8 cellular contexts compared by ENCODE assay signal in the genomic region with DNA sequence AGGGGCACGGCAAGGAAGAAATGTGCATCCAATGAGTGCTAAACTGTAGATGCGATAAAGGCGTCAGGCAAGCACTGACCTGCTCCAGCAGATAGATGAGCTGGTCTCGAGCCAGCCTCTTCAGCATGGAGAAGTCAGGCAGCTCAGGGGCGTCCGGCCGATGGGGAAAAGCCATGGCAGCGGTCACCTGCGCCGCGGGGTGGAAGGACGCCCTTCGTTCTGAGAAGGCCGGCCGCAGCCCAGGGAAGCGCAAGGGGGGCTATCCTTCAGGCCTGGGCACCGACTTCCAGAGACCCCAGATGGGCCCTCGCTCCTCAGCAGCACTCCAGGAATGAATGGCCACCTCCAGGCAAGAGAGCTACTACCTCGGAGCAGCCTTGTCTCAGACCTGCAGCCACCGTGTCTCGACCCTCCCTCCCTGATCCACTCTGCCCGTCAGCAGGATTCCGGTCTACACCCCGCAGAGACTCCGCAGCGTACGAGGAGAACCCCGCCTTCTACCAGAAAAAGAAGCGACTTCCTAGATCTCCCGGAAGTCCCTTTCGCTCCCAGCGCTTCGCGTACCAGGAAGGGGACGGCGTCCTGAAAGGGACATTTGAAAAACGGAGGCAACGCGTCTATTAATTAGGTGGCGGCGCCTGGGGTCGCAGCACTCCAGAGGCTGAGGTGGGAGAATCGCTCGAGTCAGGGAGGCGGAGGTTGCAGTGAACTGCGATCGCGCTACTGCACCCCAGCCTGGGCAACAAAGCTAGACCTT. TPM values are rescaled to one million over a fixed set of nuclear protein-coding genes. Genes with fewer than 3 reads are reported as not detected.
DNase-seq lines count a peak whose midpoint lies in the region; TF ChIP-seq lines count a peak whose summit lies in the region.

A gene (minus strand): TSS at position 520 of the 757 bp plus-strand sequence. CDS start 345 bp downstream, at position 175.

- H3K4me1 Mint-ChIP-seq in activated naive CD4-positive, alpha-beta T cell treated with anti-CD3 and anti-CD28 coated beads, Interleukin-2, amount 10 ng/mL, durations not matched to agents 7 days and 5 days, result peaks cover 47% of the 10 kb centered on the region

- DNase-seq in ELR (ENCODE audit: low read depth) (peak; percentile 91), NAMALWA (ENCODE audit: low spot score) (peak; percentile 74), SK-N-MC (ENCODE audit: low read depth, low spot score) (peak; percentile 64), glomerular endothelial cell (ENCODE audit: extremely low read depth, low read depth, low spot score) (peak; percentile 27), occipital lobe (lab: John Stamatoyannopoulos, UW) (peak; percentile 79)
- DNase-seq in activated naive CD4-positive, alpha-beta T cell treated with anti-CD3 and anti-CD28 coated beads, Interleukin-2, amount 10 ng/mL, durations not matched to agents 7 days and 5 days, result peak; percentile 87

- peaks cover 7% of the 10 kb centered on the region for H3K36me3 Mint-ChIP-seq in activated naive CD4-positive, alpha-beta T cell treated with anti-CD3 and anti-CD28 coated beads, Interleukin-2, amount 10 ng/mL, durations not matched to agents 7 days and 5 days

- POLR2A ChIA-PET in HEK293 (lab: Yijun Ruan, JAX), result interaction anchor here (0.5 to 2.8 kb wide), 14 partner anchors 10 to 409 kb away, joined by 3 to 15 read pairs (median 6); a partner anchor contains a TSS

- CTCF ChIA-PET in HEK293 (lab: Yijun Ruan, JAX), result interaction anchor here (0.6 to 3.3 kb wide), 13 partner anchors 9 to 1629 kb away, joined by 3 to 22 read pairs (median 4); a partner anchor contains a TSS
- CTCF ChIA-PET in activated naive CD4-positive, alpha-beta T cell treated with anti-CD3 and anti-CD28 coated beads, Interleukin-2, amount 10 ng/mL, durations not matched to agents 7 days and 5 days (lab: Charles Lee), result interaction anchor here (1.2 to 3.9 kb wide), 3 partner anchors 11 to 65 kb away, joined by 3 to 30 read pairs (median 9); no protein-coding TSS in a partner anchor

- H3K9ac ChIP-seq in SK-N-MC (ENCODE audit: insufficient read length), result peak within 1 kb of the TSS; percentile 94

- peak within 1 kb of the TSS; percentile 85 for H3K27ac Mint-ChIP-seq in activated naive CD4-positive, alpha-beta T cell treated with anti-CD3 and anti-CD28 coated beads, Interleukin-2, amount 10 ng/mL, durations not matched to agents 7 days and 5 days

- H3K27me3 Mint-ChIP-seq in activated naive CD4-positive, alpha-beta T cell treated with anti-CD3 and anti-CD28 coated beads, Interleukin-2, amount 10 ng/mL, durations not matched to agents 7 days and 5 days, result no peaks in the 10 kb centered on the region

- H3K9me3 Mint-ChIP-seq in activated naive CD4-positive, alpha-beta T cell treated with anti-CD3 and anti-CD28 coated beads, Interleukin-2, amount 10 ng/mL, durations not matched to agents 7 days and 5 days, result no peaks in the 10 kb centered on the region

- peaks cover 6% of the 10 kb centered on the region; the same call in 1 of the 2 replicates for H3K4me1 ChIP-seq in HEK293 (ENCODE audit: control insufficient read depth, insufficient read depth, low read length)

- H3K36me3 ChIP-seq in HEK293 (ENCODE audit: control insufficient read depth in 2 of 2, insufficient read depth in 1 of 2, low read length in 2 of 2) (peaks cover 0 to 12% of the 10 kb centered on the region in 2 experiments; a peak in 2 of 3 replicates), SK-N-MC (ENCODE audit: insufficient read depth, low read length) (no peaks in the 10 kb centered on the region)

- H3K27ac ChIP-seq in HEK293 (ENCODE audit: extremely low read depth, low read depth, low read length) (peak within 1 kb of the TSS; percentile 61), SK-N-MC (peak within 1 kb of the TSS; percentile 70; the same call in 1 of the 2 replicates), temporal lobe (ENCODE audit: low read depth, low read length) (peak within 1 kb of the TSS; percentile 59)

- H3K9me3 ChIP-seq in HEK293 (ENCODE audit: control insufficient read depth, insufficient read depth, low read depth, low read length), result no peaks in the 10 kb centered on the region
- H3K9me3 ChIP-seq in SK-N-MC (ENCODE audit: low read depth, low read length), result no peaks in the 10 kb centered on the region

- H3K4me3 Mint-ChIP-seq in activated naive CD4-positive, alpha-beta T cell treated with anti-CD3 and anti-CD28 coated beads, Interleukin-2, amount 10 ng/mL, durations not matched to agents 7 days and 5 days, result peak within 1 kb of the TSS; percentile 89

- H3K4me3 ChIP-seq in HEK293 (ENCODE audit: low read depth, low read length), result peak within 1 kb of the TSS; percentile 74
- peak within 1 kb of the TSS; percentile 96 for H3K4me3 ChIP-seq in SK-N-MC

- peak; percentile 47; the same call in 1 of the 2 replicates for TF ChIP-seq CTCF in HEK293 (tag by site-specific recombination; IDR thresholded peaks at IDR 0.05)

TF ChIP-seq in HEK293, 187 proteins besides CTCF, POLR2A, EP300 and RAD21 (continues in another document):
- peak; percentile 39; the same call in 1 of the 2 replicates for TF ChIP-seq ZNF184 (tag by site-specific recombination; IDR thresholded peaks at IDR 0.05)
- TF ChIP-seq, protein P1, sequence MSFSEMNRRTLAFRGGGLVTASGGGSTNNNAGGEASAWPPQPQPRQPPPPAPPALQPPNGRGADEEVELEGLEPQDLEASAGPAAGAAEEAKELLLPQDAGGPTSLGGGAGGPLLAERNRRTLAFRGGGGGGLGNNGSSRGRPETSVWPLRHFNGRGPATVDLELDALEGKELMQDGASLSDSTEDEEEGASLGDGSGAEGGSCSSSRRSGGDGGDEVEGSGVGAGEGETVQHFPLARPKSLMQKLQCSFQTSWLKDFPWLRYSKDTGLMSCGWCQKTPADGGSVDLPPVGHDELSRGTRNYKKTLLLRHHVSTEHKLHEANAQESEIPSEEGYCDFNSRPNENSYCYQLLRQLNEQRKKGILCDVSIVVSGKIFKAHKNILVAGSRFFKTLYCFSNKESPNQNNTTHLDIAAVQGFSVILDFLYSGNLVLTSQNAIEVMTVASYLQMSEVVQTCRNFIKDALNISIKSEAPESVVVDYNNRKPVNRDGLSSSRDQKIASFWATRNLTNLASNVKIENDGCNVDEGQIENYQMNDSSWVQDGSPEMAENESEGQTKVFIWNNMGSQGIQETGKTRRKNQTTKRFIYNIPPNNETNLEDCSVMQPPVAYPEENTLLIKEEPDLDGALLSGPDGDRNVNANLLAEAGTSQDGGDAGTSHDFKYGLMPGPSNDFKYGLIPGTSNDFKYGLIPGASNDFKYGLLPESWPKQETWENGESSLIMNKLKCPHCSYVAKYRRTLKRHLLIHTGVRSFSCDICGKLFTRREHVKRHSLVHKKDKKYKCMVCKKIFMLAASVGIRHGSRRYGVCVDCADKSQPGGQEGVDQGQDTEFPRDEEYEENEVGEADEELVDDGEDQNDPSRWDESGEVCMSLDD (tag by site-specific recombination; IDR thresholded peaks at IDR 0.05), result peak; percentile 61; the same call in 1 of the 2 replicates
- TF ChIP-seq ZBTB17 (tag by site-specific recombination; IDR thresholded peaks at IDR 0.05), result peak; percentile 88
- TF ChIP-seq ZNF24 (tag by site-specific recombination; IDR thresholded peaks at IDR 0.05), result peak; percentile 87
- TF ChIP-seq ZXDB (tag by site-specific recombination; IDR thresholded peaks at IDR 0.05), result peak; percentile 39
- 0 out of 2 replicates have a peak, but pooled peaks have one; percentile 36 for TF ChIP-seq KLF16 (tag by site-specific recombination; IDR thresholded peaks at IDR 0.05)
- TF ChIP-seq, protein P2, sequence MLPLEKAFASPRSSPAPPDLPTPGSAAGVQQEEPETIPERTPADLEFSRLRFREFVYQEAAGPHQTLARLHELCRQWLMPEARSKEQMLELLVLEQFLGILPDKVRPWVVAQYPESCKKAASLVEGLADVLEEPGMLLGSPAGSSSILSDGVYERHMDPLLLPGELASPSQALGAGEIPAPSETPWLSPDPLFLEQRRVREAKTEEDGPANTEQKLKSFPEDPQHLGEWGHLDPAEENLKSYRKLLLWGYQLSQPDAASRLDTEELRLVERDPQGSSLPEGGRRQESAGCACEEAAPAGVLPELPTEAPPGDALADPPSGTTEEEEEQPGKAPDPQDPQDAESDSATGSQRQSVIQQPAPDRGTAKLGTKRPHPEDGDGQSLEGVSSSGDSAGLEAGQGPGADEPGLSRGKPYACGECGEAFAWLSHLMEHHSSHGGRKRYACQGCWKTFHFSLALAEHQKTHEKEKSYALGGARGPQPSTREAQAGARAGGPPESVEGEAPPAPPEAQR (tag by site-specific recombination; IDR thresholded peaks at IDR 0.05), result no peak
- TF ChIP-seq, protein P3, sequence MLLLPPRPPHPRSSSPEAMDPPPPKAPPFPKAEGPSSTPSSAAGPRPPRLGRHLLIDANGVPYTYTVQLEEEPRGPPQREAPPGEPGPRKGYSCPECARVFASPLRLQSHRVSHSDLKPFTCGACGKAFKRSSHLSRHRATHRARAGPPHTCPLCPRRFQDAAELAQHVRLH (tag by site-specific recombination; IDR thresholded peaks at IDR 0.05), result peak; percentile 75; the same call in 1 of the 2 replicates
- TF ChIP-seq ZNF112 (tag by site-specific recombination; IDR thresholded peaks at IDR 0.05), result no peak
- TF ChIP-seq REPIN1 (tag by site-specific recombination; IDR thresholded peaks at IDR 0.05; ENCODE audit: low read depth), result no peak
- TF ChIP-seq ZNF585B (tag by site-specific recombination; IDR thresholded peaks at IDR 0.05), result no peak
- TF ChIP-seq ZBTB7A (tag by site-specific recombination; IDR thresholded peaks at IDR 0.05; ENCODE audit: low read depth), result peak; percentile 19; the same call in 1 of the 2 replicates
- TF ChIP-seq ZFP37 (tag by site-specific recombination; IDR thresholded peaks at IDR 0.05), result 0 out of 2 replicates have a peak, but pooled peaks have one; percentile 20
- TF ChIP-seq TCF7L2 (IDR thresholded peaks at IDR 0.05; ENCODE audit: borderline replicate concordance, low read depth, low read length), result 0 out of 2 replicates have a peak, but pooled peaks have one; percentile 41

RNA-seq across cellular contexts. Expression of the gene that starts here (rescaled TPM):
- total RNA-seq in glomerular endothelial cell, result 7.0 and 9.3 TPM in 2 replicates
- 12.5 TPM for total RNA-seq in occipital lobe
- total RNA-seq in temporal lobe, result 13.8 TPM

Comparison
In these comparisons a context has a peak if more than half of its experiments do, and no peak if none do; other contexts are left out.
1. Peak in every context shown above with its lines: DNase-seq, H3K4me3 ChIP-seq and H3K27ac ChIP-seq.
2. DNase-seq: peak in every context shown above with its lines; median percentile 91 in ELR; 87 in activated naive CD4-positive, alpha-beta T cell treated with anti-CD3 and anti-CD28 coated beads, Interleukin-2, amount 10 ng/mL, durations not matched to agents 7 days and 5 days; 79 in occipital lobe; 74 in NAMALWA; 64 in SK-N-MC; 27 in glomerular endothelial cell.